ENCODE assay signal across 10 cellular contexts in the genomic region with DNA sequence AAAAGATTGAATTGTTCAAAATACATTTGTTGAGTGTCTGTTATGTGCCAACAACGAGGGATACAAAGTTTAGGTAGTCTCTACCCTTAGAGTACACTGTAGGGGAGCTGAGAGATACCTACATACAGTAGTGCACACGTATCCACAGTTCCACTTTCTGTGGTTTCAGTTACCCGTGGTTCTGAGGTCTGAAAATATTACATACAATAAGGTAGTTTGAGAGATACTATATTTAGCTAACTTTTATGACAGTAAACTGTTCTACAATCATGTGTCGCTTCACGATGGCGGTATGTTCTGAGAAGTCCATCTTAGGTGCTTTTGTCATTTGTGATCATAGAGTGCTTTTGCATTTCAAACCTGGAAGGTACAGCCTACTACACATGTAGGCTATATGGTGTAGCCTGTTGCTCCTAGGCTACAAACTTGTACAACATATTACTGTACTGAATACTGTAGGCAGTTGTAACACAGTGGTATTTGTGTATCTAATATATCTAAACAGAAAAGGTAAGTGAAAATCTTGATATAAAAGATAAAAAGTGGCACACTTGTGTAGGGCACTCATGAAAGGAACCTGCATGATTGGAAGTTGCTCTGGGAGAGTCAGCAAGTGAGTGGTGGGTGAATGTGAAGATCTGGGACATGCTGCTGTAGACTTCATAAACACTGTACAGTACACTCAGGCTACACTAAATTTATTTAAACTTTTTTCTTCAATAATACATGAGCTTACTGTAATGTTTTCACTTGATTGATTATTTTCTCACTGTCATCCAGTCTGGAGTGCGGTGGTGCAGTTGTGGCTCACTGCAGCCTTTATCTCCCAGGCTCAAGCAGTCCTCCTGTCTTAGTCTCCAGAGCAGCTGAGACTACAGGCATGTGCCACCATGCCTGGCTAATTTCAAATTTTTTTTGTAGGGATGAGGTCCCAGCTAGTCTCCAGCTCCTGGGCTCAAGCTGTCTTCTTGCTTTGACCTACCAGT. TPM values are rescaled to one million over a fixed set of nuclear protein-coding genes. Genes with fewer than 3 reads are reported as not detected.
DNase-seq lines count a peak whose midpoint lies in the region; ATAC-seq, FAIRE-seq and TF ChIP-seq lines count a peak whose summit lies in the region.
"Had no signal": no experiment of that assay in that cellular context is flagged by ENCODE, and none has a peak within 500 bp of the region (broad histone marks: within the 10 kb centered on the region; RNA-seq: fewer than 3 reads in every experiment).

No MANE protein-coding gene starts in this region.

- H3K4me3 ChIP-seq in CD8-positive, alpha-beta memory T cell (ENCODE audit: low read length) = peak overlapping the region; percentile 9
- H3K4me3 ChIP-seq in kidney (ENCODE audit: low read length in 2 of 2) = no peak overlapping the region
- H3K4me3 ChIP-seq in effector memory CD4-positive, alpha-beta T cell (ENCODE audit: insufficient read depth, low read depth, low read length, poor library complexity, severe bottlenecking) = no peak overlapping the region

- no peaks in the 10 kb centered on the region for H3K27me3 ChIP-seq in CD8-positive, alpha-beta memory T cell (ENCODE audit: insufficient read depth, low read length, poor library complexity, severe bottlenecking)
- no peaks in the 10 kb centered on the region for H3K27me3 ChIP-seq in effector memory CD4-positive, alpha-beta T cell (replicated peaks; ENCODE audit: control insufficient read depth, insufficient read depth, low read length, poor library complexity, severe bottlenecking)

- no peak for TF ChIP-seq CTCF in kidney (IDR thresholded peaks at IDR 0.05; ENCODE audit: borderline replicate concordance, extremely low read depth, insufficient read depth)

- H3K4me1 Mint-ChIP-seq in CD8-positive, alpha-beta memory T cell = peaks cover 72 to 88% (median 84%) of the 10 kb centered on the region in 3 donors
- H3K4me1 Mint-ChIP-seq in activated T-helper 2 cell treated with anti-CD3 and anti-CD28 coated beads, Interferon-gamma antibody, Interleukin-2, Interleukin-4, amounts not matched to agents 10 μg/mL and 5 μg/mL and 100 μg/mL, durations not matched to agents 14 hours and 24 hours and 36 hours (ENCODE audit: low read depth) = peaks cover 66% of the 10 kb centered on the region

- H3K27me3 Mint-ChIP-seq in CD8-positive, alpha-beta memory T cell = no peaks in the 10 kb centered on the region
- H3K27me3 Mint-ChIP-seq in activated T-helper 2 cell treated with anti-CD3 and anti-CD28 coated beads, Interferon-gamma antibody, Interleukin-2, Interleukin-4, amounts not matched to agents 10 μg/mL and 5 μg/mL and 100 μg/mL, durations not matched to agents 14 hours and 24 hours and 36 hours (ENCODE audit: low read depth) = no peaks in the 10 kb centered on the region
- H3K27me3 Mint-ChIP-seq: dendritic cell treated with granulocyte-macrophage colony-stimulating factor and Interleukin-4, amounts not matched to agents 40 ng/mL and 50 ng/mL, for 4 days had no signal

- no peaks in the 10 kb centered on the region for H3K36me3 ChIP-seq in CD8-positive, alpha-beta memory T cell (ENCODE audit: insufficient read depth, low read length)
- H3K36me3 ChIP-seq in kidney (ENCODE audit: control insufficient read depth in 1 of 2, insufficient read depth in 2 of 2, low read length in 2 of 2) = no peaks in the 10 kb centered on the region
- no peaks in the 10 kb centered on the region for H3K36me3 ChIP-seq in effector memory CD4-positive, alpha-beta T cell (ENCODE audit: control insufficient read depth, insufficient read depth, low read length)

- no peak overlapping the region for H3K9ac ChIP-seq in kidney (ENCODE audit: low read length in 2 of 2)

- peak overlapping the region; percentile 2 to 75 (median 37) for H3K4me3 Mint-ChIP-seq in CD8-positive, alpha-beta memory T cell
- no peak overlapping the region for H3K4me3 Mint-ChIP-seq in activated T-helper 2 cell treated with anti-CD3 and anti-CD28 coated beads, Interferon-gamma antibody, Interleukin-2, Interleukin-4, amounts not matched to agents 10 μg/mL and 5 μg/mL and 100 μg/mL, durations not matched to agents 14 hours and 24 hours and 36 hours (ENCODE audit: low read depth)
- H3K4me3 Mint-ChIP-seq: dendritic cell treated with granulocyte-macrophage colony-stimulating factor and Interleukin-4, amounts not matched to agents 40 ng/mL and 50 ng/mL, for 4 days had no signal

- no peaks in the 10 kb centered on the region for H3K9me3 Mint-ChIP-seq in CD8-positive, alpha-beta memory T cell
- no peaks in the 10 kb centered on the region for H3K9me3 Mint-ChIP-seq in activated T-helper 2 cell treated with anti-CD3 and anti-CD28 coated beads, Interferon-gamma antibody, Interleukin-2, Interleukin-4, amounts not matched to agents 10 μg/mL and 5 μg/mL and 100 μg/mL, durations not matched to agents 14 hours and 24 hours and 36 hours
- H3K9me3 Mint-ChIP-seq: dendritic cell treated with granulocyte-macrophage colony-stimulating factor and Interleukin-4, amounts not matched to agents 40 ng/mL and 50 ng/mL, for 4 days had no signal

- FAIRE-seq in kidney (lab: Jason Lieb, UNC) = no peak

- ATAC-seq in GM19351 (IDR thresholded peaks at IDR 0.05; ENCODE audit: unreplicated experiment) = peak; percentile 46
- peak; percentile 39 for ATAC-seq in HG03108 (IDR thresholded peaks at IDR 0.05; ENCODE audit: unreplicated experiment)
- ATAC-seq in left cardiac atrium = no peak

- no peaks in the 10 kb centered on the region for H3K9me3 ChIP-seq in CD8-positive, alpha-beta memory T cell (ENCODE audit: low read length)
- H3K9me3 ChIP-seq in kidney (ENCODE audit: control insufficient read depth in 1 of 2, low read length in 2 of 2) = no peaks in the 10 kb centered on the region
- H3K9me3 ChIP-seq in effector memory CD4-positive, alpha-beta T cell (ENCODE audit: control insufficient read depth, low read length) = no peaks in the 10 kb centered on the region

- no peak for DNase-seq in CD8-positive, alpha-beta memory T cell
- no peak for DNase-seq in activated T-helper 2 cell treated with anti-CD3 and anti-CD28 coated beads, Interferon-gamma antibody, Interleukin-2, Interleukin-4, amounts not matched to agents 10 μg/mL and 5 μg/mL and 100 μg/mL, durations not matched to agents 14 hours and 24 hours and 36 hours (ENCODE audit: low spot score)
- DNase-seq in kidney = no peak
- DNase-seq in pons (ENCODE audit: low spot score) = no peak
- DNase-seq in left cardiac atrium = no peak
- DNase-seq in effector memory CD4-positive, alpha-beta T cell = no peak
- DNase-seq: Right ventricle myocardium superior had no signal

- intact Hi-C loops in activated T-helper 2 cell treated with anti-CD3 and anti-CD28 coated beads, Interferon-gamma antibody, Interleukin-2, Interleukin-4, amounts not matched to agents 10 μg/mL and 5 μg/mL and 100 μg/mL, durations not matched to agents 14 hours and 24 hours and 36 hours (cut with micrococcal nuclease) = loop anchor here (2.0 to 5.0 kb wide), 2 partner anchors 31 to 114 kb away; partner anchors contain the start of gene YEATS4
- intact Hi-C loops in kidney (cut with DNase I) = no loop called here
- intact Hi-C loops in left cardiac atrium (cut with DNase I) = no loop called here

- POLR2A ChIA-PET in CD8-positive, alpha-beta memory T cell (lab: Charles Lee) = no interaction called here

- CTCF ChIA-PET in CD8-positive, alpha-beta memory T cell (lab: Charles Lee) = interaction anchor here (1.1 to 3.7 kb wide), 3 partner anchors 10 to 89 kb away, joined by 3 to 17 read pairs (median 3); no protein-coding TSS in a partner anchor

- no peak overlapping the region for H3K27ac ChIP-seq in CD8-positive, alpha-beta memory T cell (ENCODE audit: low read depth, low read length)
- no peak overlapping the region for H3K27ac ChIP-seq in kidney (ENCODE audit: low read depth in 2 of 2, low read length in 2 of 2)
- H3K27ac ChIP-seq in effector memory CD4-positive, alpha-beta T cell (ENCODE audit: insufficient read depth, low read length, poor library complexity, severe bottlenecking) = no peak overlapping the region

- H3K4me1 ChIP-seq in CD8-positive, alpha-beta memory T cell (ENCODE audit: insufficient read depth, low read length) = peaks cover 70% of the 10 kb centered on the region
- peaks cover 0 to 15% of the 10 kb centered on the region in 2 donors for H3K4me1 ChIP-seq in kidney (ENCODE audit: control insufficient read depth in 1 of 2, insufficient read depth in 1 of 2, low read depth in 1 of 2, low read length in 2 of 2)
- H3K4me1 ChIP-seq in effector memory CD4-positive, alpha-beta T cell (ENCODE audit: control insufficient read depth, insufficient read depth, low read length, poor library complexity, severe bottlenecking) = peaks cover 34% of the 10 kb centered on the region

- H3K36me3 Mint-ChIP-seq in CD8-positive, alpha-beta memory T cell = peaks cover 0 to 28% (median 0%) of the 10 kb centered on the region in 3 donors
- H3K36me3 Mint-ChIP-seq in activated T-helper 2 cell treated with anti-CD3 and anti-CD28 coated beads, Interferon-gamma antibody, Interleukin-2, Interleukin-4, amounts not matched to agents 10 μg/mL and 5 μg/mL and 100 μg/mL, durations not matched to agents 14 hours and 24 hours and 36 hours (ENCODE audit: low read depth) = peaks cover 44% of the 10 kb centered on the region

- peak overlapping the region in 7 of 8 donors; percentile 8 to 92 (median 35) for H3K27ac Mint-ChIP-seq in CD8-positive, alpha-beta memory T cell
- H3K27ac Mint-ChIP-seq in activated T-helper 2 cell treated with anti-CD3 and anti-CD28 coated beads, Interferon-gamma antibody, Interleukin-2, Interleukin-4, amounts not matched to agents 10 μg/mL and 5 μg/mL and 100 μg/mL, durations not matched to agents 14 hours and 24 hours and 36 hours = peak overlapping the region; percentile 9
- H3K27ac Mint-ChIP-seq: dendritic cell treated with granulocyte-macrophage colony-stimulating factor and Interleukin-4, amounts not matched to agents 40 ng/mL and 50 ng/mL, for 4 days had no signal

RNA-seq across cellular contexts. Expression of gene CPSF6, which starts 4.0 kb away (rescaled TPM):
- 100 to 1,000 TPM; 113 to 114 TPM for total RNA-seq in CD8-positive, alpha-beta memory T cell
- polyA plus RNA-seq in CD8-positive, alpha-beta memory T cell = 52.5 TPM
- 107 and 119 TPM in 2 replicates for total RNA-seq in activated T-helper 2 cell treated with anti-CD3 and anti-CD28 coated beads, Interferon-gamma antibody, Interleukin-2, Interleukin-4, amounts not matched to agents 10 μg/mL and 5 μg/mL and 100 μg/mL, durations not matched to agents 14 hours and 24 hours and 36 hours
- 57.3 TPM for total RNA-seq in kidney
- 21.0 TPM for polyA plus RNA-seq in kidney (ENCODE audit: insufficient read depth, low read depth, low replicate concordance)
- 10 to 100 TPM; 34.5 to 42.4 TPM for total RNA-seq in left cardiac atrium

Comparison
In these comparisons a context has a peak if more than half of its experiments do, and no peak if none do; other contexts are left out.
1. ATAC-seq: peak in GM19351 (single experiment) and HG03108 (single experiment); none in left cardiac atrium (0 of 2).